In the genomic region with DNA sequence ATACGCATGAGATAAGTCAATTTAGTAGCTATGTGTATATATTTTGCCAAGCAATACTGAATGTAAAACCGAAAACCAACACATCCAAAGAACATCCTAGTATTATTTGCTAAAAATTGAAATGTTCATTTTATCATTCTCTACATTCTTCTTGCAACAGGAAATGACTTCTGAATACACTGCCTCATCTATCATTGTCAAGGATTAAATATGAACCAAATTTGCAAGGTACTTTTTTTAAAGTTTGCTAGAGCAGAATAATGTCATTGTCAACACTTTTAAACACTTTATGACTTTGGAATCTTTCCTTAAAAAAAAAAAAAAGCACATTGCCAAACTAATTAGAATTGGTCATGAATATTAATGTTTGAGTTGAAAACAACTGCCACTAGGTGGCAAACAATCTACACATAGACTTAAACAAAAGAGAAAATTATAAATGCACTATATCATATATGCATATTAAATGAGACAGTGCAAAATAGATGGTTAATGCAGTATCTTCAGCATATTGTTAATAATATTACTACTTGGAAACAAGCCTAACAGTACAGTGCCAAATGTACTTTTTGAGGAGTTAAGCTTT, we compare ENCODE assay signal across 10 cellular contexts. TPM values are rescaled to one million over a fixed set of nuclear protein-coding genes. Genes with fewer than 3 reads are reported as not detected.
DNase-seq lines count a peak whose midpoint lies in the region; ATAC-seq, FAIRE-seq and TF ChIP-seq lines count a peak whose summit lies in the region.
"Had no signal": no experiment of that assay in that cellular context is flagged by ENCODE, and none has a peak within 500 bp of the region (broad histone marks: within the 10 kb centered on the region; RNA-seq: fewer than 3 reads in every experiment).

No MANE protein-coding gene starts in this region.

- no peak for FAIRE-seq in A549 (lab: Jason Lieb, UNC)

- 55% methylated on average over 2 of the region's 2 CpGs for WGBS in A549 (ENCODE audit: missing lambda C conversion rate)

- no peak overlapping the region for H3K27ac ChIP-seq in A549
- H3K27ac ChIP-seq in RWPE2 (ENCODE audit: poor library complexity, severe bottlenecking) = no peak overlapping the region
- H3K27ac ChIP-seq: skin epidermis had no signal

- POLR2A ChIA-PET in A549 (lab: Yijun Ruan, JAX) = no interaction called here

- no peaks in the 10 kb centered on the region for H3K9me3 ChIP-seq in A549
- H3K9me3 ChIP-seq in RWPE2 (ENCODE audit: severe bottlenecking) = no peaks in the 10 kb centered on the region

- no peak for TF ChIP-seq POLR2A in A549 (IDR thresholded peaks at IDR 0.05; ENCODE audit: low read length)

- TF ChIP-seq RAD21 in A549 (conservative IDR thresholded peaks at IDR 0.05 in 1 of 2, IDR thresholded peaks at IDR 0.05 in 1 of 2) = peak; percentile 28 to 32; a peak in 3 of 5 replicates

- ATAC-seq in A549 = no peak
- ATAC-seq in RWPE2 (ENCODE audit: low read depth) = no peak
- ATAC-seq in GM18867 (IDR thresholded peaks at IDR 0.05; ENCODE audit: unreplicated experiment) = no peak
- ATAC-seq in HG02938 (IDR thresholded peaks at IDR 0.05; ENCODE audit: unreplicated experiment) = no peak

- H3K36me3 ChIP-seq in RWPE2 (ENCODE audit: low read depth) = no peaks in the 10 kb centered on the region

- in situ Hi-C loops in GM13976 (cut with MboI; ENCODE audit: low sequenced_read_pairs, unreplicated experiment) = no loop called here

- H3K4me2 ChIP-seq in A549 = no peak overlapping the region

- H3K27me3 ChIP-seq in RWPE2 (ENCODE audit: insufficient read depth, poor library complexity, severe bottlenecking) = no peaks in the 10 kb centered on the region

- TF ChIP-seq EP300 in A549 (IDR thresholded peaks at IDR 0.05) = no peak

- DNase-seq in A549 (ENCODE audit: low read depth in 1 of 2, low spot score in 1 of 2) (peak in 1 of 2 experiments; percentile 11), GM13976 (ENCODE audit: low spot score) (no peak), RWPE2 (ENCODE audit: low spot score) (no peak), germinal center (ENCODE audit: low spot score) (peak; percentile 3), NCI-H2107 treated with DMSO at 0.1 percent for 48 hours (lab: John Stamatoyannopoulos, UW; ENCODE audit: unreplicated experiment) (no peak), GM19240 (ENCODE audit: insufficient read length, low spot score) (no peak)
- DNase-seq: activated B cell treated with CpG ODN at 0.5 μM for 24 hours had no signal

- TF ChIP-seq CTCF in A549 (IDR thresholded peaks at IDR 0.05) = peak; percentile 40
- TF ChIP-seq CTCF in GM13976 (IDR thresholded peaks at IDR 0.05; ENCODE audit: borderline replicate concordance, control extremely low read depth, extremely low read depth, insufficient read depth, missing control alignments) = peak; percentile 36
- TF ChIP-seq CTCF in RWPE2 (IDR thresholded peaks at IDR 0.05; ENCODE audit: poor library complexity, severe bottlenecking) = peak; percentile 82

- H3K4me3 ChIP-seq in A549 (no peak overlapping the region), RWPE2 (ENCODE audit: severe bottlenecking) (no peak overlapping the region)
- H3K4me3 ChIP-seq: skin epidermis had no signal

- H3K4me1 ChIP-seq in A549 (no peaks in the 10 kb centered on the region), RWPE2 (ENCODE audit: insufficient read depth, poor library complexity, severe bottlenecking) (peaks cover 29% of the 10 kb centered on the region)

- CTCF ChIA-PET in A549 (lab: Yijun Ruan, JAX) = interaction anchor here (0.7 kb wide), 1 partner anchor 82 kb away, joined by 3 read pairs; no protein-coding TSS in a partner anchor

TF ChIP-seq in A549, 52 proteins besides CTCF, POLR2A, EP300 and RAD21:
- peak; percentile 32; the same call in 1 of the 3 replicates for TF ChIP-seq SMC3 (IDR thresholded peaks at IDR 0.05)
- no peak for TF ChIP-seq PHF8 (IDR thresholded peaks at IDR 0.05; ENCODE audit: borderline replicate concordance, low read depth)
- no peak for TF ChIP-seq RNF2 (IDR thresholded peaks at IDR 0.05; ENCODE audit: borderline replicate concordance, low read depth)
- no peak for TF ChIP-seq JUNB (IDR thresholded peaks at IDR 0.05)

RNA-seq across cellular contexts. Expression of a gene that starts 32.5 kb away (rescaled TPM):
- not detected in 2 replicates for polyA plus RNA-seq in A549 (2011; rRNA removed)
- not detected in 2 replicates for polyA plus RNA-seq in A549 (2012; cell fraction: cytosol; rRNA removed)
- polyA plus RNA-seq in A549 (2012; cell fraction: nucleus; rRNA removed) = not detected in 2 replicates
- polyA plus RNA-seq in A549 (2017; fragmentation: RNase III; extraction: RNeasy Plus Mini Kit Qiagen cat#74134 plus additional on column Dnase treatment) = not detected in 3 replicates
- not detected in 2 replicates for polyA minus RNA-seq in A549 (2011; rRNA and poly(A)+ RNA removed)
